ENCODE assay signal across 35 cellular contexts in genomic region chr7:11675163-11675562, GRCh38.
"Had no signal": no experiment of that assay in that cellular context is flagged by ENCODE, and none has a peak within 500 bp of the region (broad histone marks: within the 10 kb centered on the region; RNA-seq: fewer than 3 reads in every experiment).

No MANE protein-coding gene starts in this region.

- DNase-seq: Karpas-422, Kasumi-1, KBM-7, KG1, MG63, MM.1S, MV-4-11, NCI-H1048, NCI-H1092, NCI-H1092 treated with DMSO at 0.1 percent for 48 hours, NCI-H1105, NCI-H1105 treated with DMSO at 0.1 percent for 48 hours, NCI-H1417, NCI-H1417 treated with DMSO at 0.1 percent for 48 hours, NCI-H1436, NCI-H1436 treated with DMSO at 0.1 percent for 48 hours, NCI-H146, NCI-H1694, NCI-H187, NCI-H187 treated with DMSO at 0.1 percent for 48 hours, NCI-H1930, NCI-H2029, NCI-H2029 treated with DMSO at 0.1 percent for 48 hours, NCI-H2081, NCI-H2081 treated with DMSO at 0.1 percent for 48 hours, NCI-H2107, NCI-H2171, NCI-H2171 treated with DMSO at 0.1 percent for 48 hours, NCI-H2227 treated with DMSO at 0.1 percent for 48 hours, NCI-H226, NCI-H345, NCI-H446, NCI-H446 treated with DMSO at 0.1 percent for 48 hours, NCI-H510A had no signal

- H3K27me3 ChIP-seq: MG63 had no signal

- H3K4me3 ChIP-seq: MG63 had no signal

- H3K9me3 ChIP-seq: MG63 had no signal

- H3K27ac ChIP-seq: KMS-11 had no signal

- H3K36me3 ChIP-seq: MG63 had no signal
